In genomic region chr7:27128776-27129728, GRCh38 we compare ENCODE assay signal across 2 cellular contexts.
TF ChIP-seq lines count a peak whose summit lies in the region.

No MANE protein-coding gene starts in this region.

TF ChIP-seq in IMR-90, 13 proteins besides CTCF, POLR2A, EP300 and RAD21:
- TF ChIP-seq FOS (IDR thresholded peaks at IDR 0.05; ENCODE audit: low read depth, low read length), result no peak
- no peak for TF ChIP-seq USF2 (IDR thresholded peaks at IDR 0.05; ENCODE audit: low read depth, low read length)
- no peak for TF ChIP-seq MAFK (IDR thresholded peaks at IDR 0.05; ENCODE audit: low read depth, low read length)
- TF ChIP-seq BHLHE40 (IDR thresholded peaks at IDR 0.05; ENCODE audit: low read depth, low read length), result no peak
- no peak for TF ChIP-seq CEBPB (IDR thresholded peaks at IDR 0.05; ENCODE audit: low read depth, low read length)
- TF ChIP-seq RFX5 (IDR thresholded peaks at IDR 0.05; ENCODE audit: low read depth, low read length), result no peak
- TF ChIP-seq, protein P1, sequence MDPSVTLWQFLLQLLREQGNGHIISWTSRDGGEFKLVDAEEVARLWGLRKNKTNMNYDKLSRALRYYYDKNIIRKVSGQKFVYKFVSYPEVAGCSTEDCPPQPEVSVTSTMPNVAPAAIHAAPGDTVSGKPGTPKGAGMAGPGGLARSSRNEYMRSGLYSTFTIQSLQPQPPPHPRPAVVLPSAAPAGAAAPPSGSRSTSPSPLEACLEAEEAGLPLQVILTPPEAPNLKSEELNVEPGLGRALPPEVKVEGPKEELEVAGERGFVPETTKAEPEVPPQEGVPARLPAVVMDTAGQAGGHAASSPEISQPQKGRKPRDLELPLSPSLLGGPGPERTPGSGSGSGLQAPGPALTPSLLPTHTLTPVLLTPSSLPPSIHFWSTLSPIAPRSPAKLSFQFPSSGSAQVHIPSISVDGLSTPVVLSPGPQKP (IDR thresholded peaks at IDR 0.05; ENCODE audit: borderline replicate concordance, low read depth, low read length), result no peak
- TF ChIP-seq NFE2L2 (IDR thresholded peaks at IDR 0.05; ENCODE audit: low read depth, low read length), result no peak
- no peak for TF ChIP-seq MXI1 (IDR thresholded peaks at IDR 0.05; ENCODE audit: borderline replicate concordance, low read depth, low read length)
- no peak for TF ChIP-seq CHD1 (IDR thresholded peaks at IDR 0.05; ENCODE audit: low read depth, low read length)
- no peak for TF ChIP-seq SMC3 (IDR thresholded peaks at IDR 0.05; ENCODE audit: low read depth, low read length)
- TF ChIP-seq MAZ (IDR thresholded peaks at IDR 0.05; ENCODE audit: borderline replicate concordance, low read depth, low read length), result no peak
- TF ChIP-seq RCOR1 (IDR thresholded peaks at IDR 0.05; ENCODE audit: insufficient replicate concordance, low read length), result no peak

TF ChIP-seq in HepG2, 621 proteins besides CTCF, POLR2A, EP300 and RAD21:
- TF ChIP-seq PAF1 (CRISPR knock-in tag; IDR thresholded peaks at IDR 0.05) (no peak), ZNF354B (CRISPR knock-in tag; IDR thresholded peaks at IDR 0.05) (no peak), ZNF605 (CRISPR knock-in tag; IDR thresholded peaks at IDR 0.05) (0 out of 2 replicates have a peak, but pooled peaks have one; percentile 9), ZBTB38 (CRISPR knock-in tag; IDR thresholded peaks at IDR 0.05) (peak; percentile 14; the same call in 1 of the 2 replicates), PCBP1 (IDR thresholded peaks at IDR 0.05; ENCODE audit: borderline replicate concordance, low read depth, low read length) (peak; percentile 63; the same call in 1 of the 2 replicates)
- TF ChIP-seq, protein P2, sequence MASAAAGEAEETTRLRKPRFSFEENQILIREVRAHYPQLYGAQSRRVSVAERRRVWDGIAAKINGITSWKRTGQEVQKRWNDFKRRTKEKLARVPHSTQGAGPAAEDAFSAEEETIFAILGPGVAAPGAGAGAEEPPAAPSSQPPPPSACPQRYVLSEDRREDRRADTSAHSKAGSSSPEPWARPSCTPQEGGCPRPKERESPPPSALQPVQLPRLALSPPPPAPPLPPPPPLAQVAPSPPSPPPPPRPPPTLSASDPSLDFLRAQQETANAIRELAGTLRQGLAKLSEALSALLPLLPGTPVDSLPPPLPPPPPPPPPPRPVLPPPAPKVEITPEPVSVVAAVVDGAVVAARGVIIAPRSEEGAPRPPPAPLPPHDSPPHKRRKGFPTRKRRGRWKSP (CRISPR knock-in tag; IDR thresholded peaks at IDR 0.05), result 0 out of 2 replicates have a peak, but pooled peaks have one; percentile 19
